ENCODE assay signal across 8 cellular contexts in the genomic region with DNA sequence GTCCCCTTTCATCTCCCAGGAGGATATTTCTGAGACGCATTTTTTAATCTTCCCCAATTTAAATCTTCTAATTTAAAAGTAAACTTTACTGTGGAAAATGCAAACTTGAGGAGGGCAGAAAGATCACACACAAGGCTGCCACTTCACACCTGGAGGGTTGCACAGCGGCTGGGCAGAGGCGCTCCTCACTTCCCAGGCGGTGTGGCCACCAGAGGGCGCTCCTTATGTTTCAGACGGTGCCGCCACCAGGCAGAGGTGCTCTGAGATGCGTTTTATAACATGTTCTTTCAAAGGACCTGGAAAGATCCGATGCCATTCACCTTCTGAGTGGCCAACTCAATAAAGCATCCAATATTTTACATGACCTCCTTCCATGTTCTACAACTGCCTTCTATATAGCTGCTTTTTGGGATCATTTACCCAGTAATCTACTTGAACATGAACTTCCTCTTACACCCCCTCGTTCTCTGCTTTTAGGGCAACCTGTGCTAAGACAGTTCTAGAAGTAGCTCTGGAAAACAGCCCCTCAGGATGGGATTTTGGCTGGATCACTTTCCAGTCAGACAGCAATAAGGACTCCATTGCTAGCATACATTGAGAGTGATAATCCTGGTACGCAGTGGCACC. TPM values are rescaled to one million over a fixed set of nuclear protein-coding genes. Genes with fewer than 3 reads are reported as not detected.
DNase-seq lines count a peak whose midpoint lies in the region; ATAC-seq and TF ChIP-seq lines count a peak whose summit lies in the region.

No MANE protein-coding gene starts in this region.

- no peaks in the 10 kb centered on the region; the same call in 1 of the 2 replicates for H3K27me3 ChIP-seq in Panc1 (ENCODE audit: control insufficient read depth, insufficient read depth, low read length)

- TF ChIP-seq CTCF in Panc1 (IDR thresholded peaks at IDR 0.05) = peak; percentile 71

- ATAC-seq in Panc1 (no peak), HG03095 (IDR thresholded peaks at IDR 0.05; ENCODE audit: unreplicated experiment) (no peak)

- no peaks in the 10 kb centered on the region for H3K36me3 ChIP-seq in Panc1 (ENCODE audit: control insufficient read depth, insufficient read depth, low read length)

- in situ Hi-C loops in Panc1 (cut with HindIII; ENCODE audit: low pct_unique_long_range_greater_than_20kb, low sequenced_read_pairs) = no loop called here

- no peaks in the 10 kb centered on the region for H3K9me3 ChIP-seq in Panc1 (ENCODE audit: control insufficient read depth, insufficient read depth, low read depth, low read length)

- peak; percentile 38 for DNase-seq in NK-92 treated with Interleukin-12 subunit alpha and Interleukin-12 subunit beta, amount 100 ng/mL, for 24 hours (lab: John Stamatoyannopoulos, UW)
- no peak for DNase-seq in NK-92 (lab: John Stamatoyannopoulos, UW; ENCODE audit: unreplicated experiment)
- DNase-seq in Panc1 (ENCODE audit: low read depth, low spot score) = no peak
- DNase-seq in erythroblast (lab: John Stamatoyannopoulos, UW) = peak; percentile 31 to 54
- DNase-seq in stimulated activated CD4-positive, alpha-beta T cell treated with anti-CD3 and anti-CD28 coated beads, Interleukin-4, amount 100 ng/mL, for 48 hours (ENCODE audit: low read depth in 2 of 2) = peak; percentile 30 to 64
- no peak for DNase-seq in GDM1 (lab: John Stamatoyannopoulos, UW)
- DNase-seq in DMS114 treated with DMSO at 0.1 percent for 48 hours (lab: John Stamatoyannopoulos, UW; ENCODE audit: unreplicated experiment) = no peak

- POLR2A ChIA-PET in Panc1 (lab: Charles Lee) = no interaction called here

- no peaks in the 10 kb centered on the region for H3K4me1 ChIP-seq in Panc1 (ENCODE audit: control insufficient read depth, insufficient read depth, low read length)

- no peak overlapping the region for H3K4me3 ChIP-seq in Panc1 (ENCODE audit: low read depth in 2 of 2, low read length in 2 of 2)

- intact Hi-C loops in Panc1 (cut with micrococcal nuclease; ENCODE audit: unreplicated experiment) = no loop called here

- TF ChIP-seq POLR2A in erythroblast (IDR thresholded peaks at IDR 0.05; ENCODE audit: low read length) = no peak

- CTCF ChIA-PET in Panc1 (lab: Charles Lee) = interaction anchor here (0.5 kb wide), 1 partner anchor 1064 kb away, joined by 5 read pairs; no protein-coding TSS in a partner anchor

- BruUV-seq in Panc1 (replicated peaks; lab: Mats Ljungman, UMichigan) = no TSS peak

- no peak overlapping the region for H3K27ac ChIP-seq in Panc1 (ENCODE audit: low read length)

RNA-seq across cellular contexts. Expression of gene MTUS2, which starts 14.8 kb away (rescaled TPM):
- 0.05 TPM for total RNA-seq in Panc1 (2021; ENCODE audit: unreplicated experiment)
- polyA plus RNA-seq in Panc1 (2012; ENCODE audit: insufficient read length) = 0.06 TPM

Comparison
In these comparisons a context has a peak if more than half of its experiments do, and no peak if none do; other contexts are left out.
1. DNase-seq: peak in NK-92 treated with Interleukin-12 subunit alpha and Interleukin-12 subunit beta, amount 100 ng/mL, for 24 hours (single experiment), erythroblast (2 of 2) and stimulated activated CD4-positive, alpha-beta T cell treated with anti-CD3 and anti-CD28 coated beads, Interleukin-4, amount 100 ng/mL, for 48 hours (2 of 2); none in NK-92 (single experiment), Panc1 (single experiment), GDM1 (single experiment) and DMS114 treated with DMSO at 0.1 percent for 48 hours (single experiment).